18 cellular contexts compared by ENCODE assay signal in genomic region chr3:12568747-12569146, GRCh38. TPM values are rescaled to one million over a fixed set of nuclear protein-coding genes. Genes with fewer than 3 reads are reported as not detected.
A peak's percentile ranks its signal among the peaks of the same experiment; 100 is the strongest.
DNase-seq lines count a peak whose midpoint lies in the region; ATAC-seq lines count a peak whose summit lies in the region.
"Had no signal": no experiment of that assay in that cellular context is flagged by ENCODE, and none has a peak within 500 bp of the region (broad histone marks: within the 10 kb centered on the region; RNA-seq: fewer than 3 reads in every experiment).

No MANE protein-coding gene starts in this region.

- peaks cover 9% of the 10 kb centered on the region for H3K9me3 Mint-ChIP-seq in activated CD4-positive, alpha-beta T cell treated with anti-CD3 and anti-CD28 coated beads for 36 hours (ENCODE audit: low read depth)
- peaks cover 6% of the 10 kb centered on the region for H3K9me3 Mint-ChIP-seq in stimulated activated naive CD8-positive, alpha-beta T cell treated with anti-CD3 and anti-CD28 coated beads, Interleukin-15, Interleukin-2, amounts not matched to agents 100 ng/mL and 50 ng/mL, for 24 hours
- H3K9me3 Mint-ChIP-seq in stimulated activated naive CD8-positive, alpha-beta T cell treated with anti-CD3 and anti-CD28 coated beads, Interleukin-15, amount 100 ng/mL, for 72 hours = peaks cover 0 to 5% of the 10 kb centered on the region in 2 donors
- H3K9me3 Mint-ChIP-seq in memory B cell = peaks cover 9% of the 10 kb centered on the region

- no peak for DNase-seq in activated CD4-positive, alpha-beta T cell treated with anti-CD3 and anti-CD28 coated beads for 36 hours
- no peak for DNase-seq in activated CD4-positive, alpha-beta T cell treated with anti-CD3 and anti-CD28 coated beads, Interleukin-2, amount 50 U/mL, for 48 hours
- DNase-seq in stimulated activated naive CD8-positive, alpha-beta T cell treated with anti-CD3 and anti-CD28 coated beads, Interleukin-15, amount 100 ng/mL, for 72 hours = no peak
- no peak for DNase-seq in memory B cell (ENCODE audit: low spot score in 2 of 2)
- no peak for DNase-seq in NCI-H1436 treated with DMSO at 0.1 percent for 48 hours (lab: John Stamatoyannopoulos, UW)
- DNase-seq: 8988T; Calu3; CD4-positive, alpha-beta T cell; DMS153; DMS79 treated with DMSO at 0.1 percent for 48 hours; EL; GF-D8; GM23248; H7; KG1 had no signal

- POLR2A ChIA-PET in activated CD4-positive, alpha-beta T cell treated with anti-CD3 and anti-CD28 coated beads for 36 hours (lab: Charles Lee) = no interaction called here

- ATAC-seq in activated CD4-positive, alpha-beta T cell treated with anti-CD3 and anti-CD28 coated beads for 36 hours = no peak
- ATAC-seq in stimulated activated naive CD8-positive, alpha-beta T cell treated with anti-CD3 and anti-CD28 coated beads, Interleukin-15, amount 100 ng/mL, for 72 hours = no peak
- ATAC-seq in memory B cell (ENCODE audit: low read depth) (no peak), GM18498 (IDR thresholded peaks at IDR 0.05; ENCODE audit: unreplicated experiment) (no peak)

- H3K27me3 Mint-ChIP-seq in activated CD4-positive, alpha-beta T cell treated with anti-CD3 and anti-CD28 coated beads for 36 hours = no peaks in the 10 kb centered on the region
- H3K27me3 Mint-ChIP-seq in stimulated activated naive CD8-positive, alpha-beta T cell treated with anti-CD3 and anti-CD28 coated beads, Interleukin-15, Interleukin-2, amounts not matched to agents 100 ng/mL and 50 ng/mL, for 24 hours = no peaks in the 10 kb centered on the region
- no peaks in the 10 kb centered on the region for H3K27me3 Mint-ChIP-seq in stimulated activated naive CD8-positive, alpha-beta T cell treated with anti-CD3 and anti-CD28 coated beads, Interleukin-15, amount 100 ng/mL, for 72 hours
- H3K27me3 Mint-ChIP-seq in memory B cell = no peaks in the 10 kb centered on the region
- H3K27me3 Mint-ChIP-seq: CD4-positive, alpha-beta T cell; IgD-negative memory B cell had no signal

- no peak overlapping the region for H3K4me3 Mint-ChIP-seq in activated CD4-positive, alpha-beta T cell treated with anti-CD3 and anti-CD28 coated beads for 36 hours
- H3K4me3 Mint-ChIP-seq in stimulated activated naive CD8-positive, alpha-beta T cell treated with anti-CD3 and anti-CD28 coated beads, Interleukin-15, Interleukin-2, amounts not matched to agents 100 ng/mL and 50 ng/mL, for 24 hours = no peak overlapping the region
- no peak overlapping the region for H3K4me3 Mint-ChIP-seq in stimulated activated naive CD8-positive, alpha-beta T cell treated with anti-CD3 and anti-CD28 coated beads, Interleukin-15, amount 100 ng/mL, for 72 hours
- no peak overlapping the region for H3K4me3 Mint-ChIP-seq in memory B cell
- H3K4me3 Mint-ChIP-seq: CD4-positive, alpha-beta T cell; IgD-negative memory B cell had no signal

- intact Hi-C loops in activated CD4-positive, alpha-beta T cell treated with anti-CD3 and anti-CD28 coated beads for 36 hours (cut with DNase I, micrococcal nuclease) = no loop called here

- peak overlapping the region; percentile 63 for H3K27ac Mint-ChIP-seq in activated CD4-positive, alpha-beta T cell treated with anti-CD3 and anti-CD28 coated beads for 36 hours
- peak overlapping the region; percentile 58 for H3K27ac Mint-ChIP-seq in stimulated activated naive CD8-positive, alpha-beta T cell treated with anti-CD3 and anti-CD28 coated beads, Interleukin-15, Interleukin-2, amounts not matched to agents 100 ng/mL and 50 ng/mL, for 24 hours
- H3K27ac Mint-ChIP-seq in stimulated activated naive CD8-positive, alpha-beta T cell treated with anti-CD3 and anti-CD28 coated beads, Interleukin-15, amount 100 ng/mL, for 72 hours = peak overlapping the region in 1 of 2 donors; percentile 48
- H3K27ac Mint-ChIP-seq in memory B cell = peak overlapping the region; percentile 45
- H3K27ac Mint-ChIP-seq: CD4-positive, alpha-beta T cell; IgD-negative memory B cell had no signal

- peaks cover 63% of the 10 kb centered on the region for H3K36me3 Mint-ChIP-seq in activated CD4-positive, alpha-beta T cell treated with anti-CD3 and anti-CD28 coated beads for 36 hours (ENCODE audit: low read depth)
- H3K36me3 Mint-ChIP-seq in stimulated activated naive CD8-positive, alpha-beta T cell treated with anti-CD3 and anti-CD28 coated beads, Interleukin-15, Interleukin-2, amounts not matched to agents 100 ng/mL and 50 ng/mL, for 24 hours (ENCODE audit: low read depth) = peaks cover 71% of the 10 kb centered on the region
- peaks cover 47% of the 10 kb centered on the region for H3K36me3 Mint-ChIP-seq in memory B cell

- H3K4me1 Mint-ChIP-seq in activated CD4-positive, alpha-beta T cell treated with anti-CD3 and anti-CD28 coated beads for 36 hours = peaks cover 17% of the 10 kb centered on the region
- H3K4me1 Mint-ChIP-seq in stimulated activated naive CD8-positive, alpha-beta T cell treated with anti-CD3 and anti-CD28 coated beads, Interleukin-15, Interleukin-2, amounts not matched to agents 100 ng/mL and 50 ng/mL, for 24 hours (ENCODE audit: low read depth) = peaks cover 19% of the 10 kb centered on the region
- H3K4me1 Mint-ChIP-seq in stimulated activated naive CD8-positive, alpha-beta T cell treated with anti-CD3 and anti-CD28 coated beads, Interleukin-15, amount 100 ng/mL, for 72 hours = peaks cover 18% of the 10 kb centered on the region
- H3K4me1 Mint-ChIP-seq in memory B cell = peaks cover 8% of the 10 kb centered on the region

- CTCF ChIA-PET in activated CD4-positive, alpha-beta T cell treated with anti-CD3 and anti-CD28 coated beads for 36 hours (lab: Charles Lee) = interaction anchor here (0.9 to 1.4 kb wide), 4 partner anchors 9 to 241 kb away, joined by 3 to 4 read pairs (median 4); no protein-coding TSS in a partner anchor

RNA-seq across cellular contexts. Expression of gene MKRN2, which starts 11.9 kb away (rescaled TPM):
- 10 to 100 TPM; 21.5 to 24.9 TPM for total RNA-seq in activated CD4-positive, alpha-beta T cell treated with anti-CD3 and anti-CD28 coated beads for 36 hours

RNA-seq across cellular contexts. Expression of gene MKRN2OS, which starts 23.4 kb away (rescaled TPM):
- total RNA-seq in activated CD4-positive, alpha-beta T cell treated with anti-CD3 and anti-CD28 coated beads for 36 hours = not detected
- total RNA-seq: CD4-positive, alpha-beta T cell; GM23248; H7 had no signal
